In genomic region chr1:212037900-212038299, GRCh38 we compare ENCODE assay signal across 11 cellular contexts. TPM values are rescaled to one million over a fixed set of nuclear protein-coding genes. Genes with fewer than 3 reads are reported as not detected.
A peak's percentile ranks its signal among the peaks of the same experiment; 100 is the strongest.
DNase-seq lines count a peak whose midpoint lies in the region; ATAC-seq and TF ChIP-seq lines count a peak whose summit lies in the region.
"Had no signal": no experiment of that assay in that cellular context is flagged by ENCODE, and none has a peak within 500 bp of the region (broad histone marks: within the 10 kb centered on the region; RNA-seq: fewer than 3 reads in every experiment).

No MANE protein-coding gene starts in this region.

- POLR2A ChIA-PET in activated CD4-positive, alpha-beta memory T cell treated with anti-CD3 and anti-CD28 coated beads, Interleukin-2, amount 10 ng/mL, durations not matched to agents 7 days and 5 days (lab: Charles Lee): interaction anchor here (0.8 to 3.7 kb wide), 3 partner anchors 10 to 322 kb away, joined by 3 to 24 read pairs (median 4); no protein-coding TSS in a partner anchor

- intact Hi-C loops in activated CD4-positive, alpha-beta T cell treated with anti-CD3 and anti-CD28 coated beads, Interleukin-2, amount 10 ng/mL, durations not matched to agents 24 days and 14 days (cut with micrococcal nuclease): loop anchor here (5.0 to 10.0 kb wide), 6 partner anchors 206 to 817 kb away; partner anchors contain the start of genes ATF3, FLVCR1, LPGAT1 and NENF
- intact Hi-C loops in right cardiac atrium (cut with DNase I): no loop called here

- H3K4me2 ChIP-seq in hepatocyte: no peak overlapping the region

- ATAC-seq in right cardiac atrium: no peak
- ATAC-seq: left ventricle myocardium superior had no signal

- 66% methylated on average over 3 of the region's 3 CpGs for WGBS in right cardiac atrium
- WGBS in hepatocyte (ENCODE audit: low lambda C conversion rate, missing lambda C conversion rate): 85% methylated on average over 3 of the region's 3 CpGs

- H2AFZ ChIP-seq in hepatocyte: no peak overlapping the region

- H3K27me3 Mint-ChIP-seq in activated CD4-positive, alpha-beta T cell treated with anti-CD3 and anti-CD28 coated beads, Interleukin-2, amount 10 ng/mL, durations not matched to agents 24 days and 14 days: peaks cover 3% of the 10 kb centered on the region
- no peaks in the 10 kb centered on the region for H3K27me3 Mint-ChIP-seq in activated CD4-positive, alpha-beta memory T cell treated with anti-CD3 and anti-CD28 coated beads, Interleukin-2, amount 10 ng/mL, durations not matched to agents 7 days and 5 days
- H3K27me3 Mint-ChIP-seq in neural crest cell (ENCODE audit: low read depth): no peaks in the 10 kb centered on the region

- H4K20me1 ChIP-seq in hepatocyte (ENCODE audit: insufficient read depth, poor library complexity, severe bottlenecking): no peaks in the 10 kb centered on the region

- peaks cover 53% of the 10 kb centered on the region for H3K4me1 Mint-ChIP-seq in activated CD4-positive, alpha-beta T cell treated with anti-CD3 and anti-CD28 coated beads, Interleukin-2, amount 10 ng/mL, durations not matched to agents 24 days and 14 days
- peaks cover 60% of the 10 kb centered on the region for H3K4me1 Mint-ChIP-seq in activated CD4-positive, alpha-beta memory T cell treated with anti-CD3 and anti-CD28 coated beads, Interleukin-2, amount 10 ng/mL, durations not matched to agents 7 days and 5 days
- peaks cover 46% of the 10 kb centered on the region for H3K4me1 Mint-ChIP-seq in neural crest cell

- peak overlapping the region; percentile 6 for H3K27ac ChIP-seq in KOPT-K1 (ENCODE audit: low read depth, low read length, poor library complexity, severe bottlenecking)
- H3K27ac ChIP-seq in right cardiac atrium (ENCODE audit: low read length): no peak overlapping the region
- no peak overlapping the region for H3K27ac ChIP-seq in hepatocyte
- H3K27ac ChIP-seq: vagina had no signal

- H3K27me3 ChIP-seq in right cardiac atrium (ENCODE audit: control insufficient read depth, insufficient read depth): no peaks in the 10 kb centered on the region
- H3K27me3 ChIP-seq in hepatocyte: no peaks in the 10 kb centered on the region
- H3K27me3 ChIP-seq: vagina had no signal

- H3K9me3 ChIP-seq in KOPT-K1 (ENCODE audit: insufficient read depth, low read length, poor library complexity, severe bottlenecking): no peaks in the 10 kb centered on the region
- H3K9me3 ChIP-seq in right cardiac atrium (ENCODE audit: control insufficient read depth, low read length): no peaks in the 10 kb centered on the region
- no peaks in the 10 kb centered on the region for H3K9me3 ChIP-seq in hepatocyte (ENCODE audit: low read depth)
- H3K9me3 ChIP-seq: vagina had no signal

- peaks cover 36% of the 10 kb centered on the region for H3K36me3 Mint-ChIP-seq in activated CD4-positive, alpha-beta T cell treated with anti-CD3 and anti-CD28 coated beads, Interleukin-2, amount 10 ng/mL, durations not matched to agents 24 days and 14 days (ENCODE audit: low read depth)
- H3K36me3 Mint-ChIP-seq in activated CD4-positive, alpha-beta memory T cell treated with anti-CD3 and anti-CD28 coated beads, Interleukin-2, amount 10 ng/mL, durations not matched to agents 7 days and 5 days (ENCODE audit: low read depth): peaks cover 43% of the 10 kb centered on the region
- peaks cover 8% of the 10 kb centered on the region for H3K36me3 Mint-ChIP-seq in neural crest cell (ENCODE audit: low read depth)

- TF ChIP-seq CTCF in neural crest cell (conservative IDR thresholded peaks at IDR 0.05) (no peak), hepatocyte (IDR thresholded peaks at IDR 0.05; ENCODE audit: poor library complexity) (no peak)

- H3K9me3 Mint-ChIP-seq in activated CD4-positive, alpha-beta T cell treated with anti-CD3 and anti-CD28 coated beads, Interleukin-2, amount 10 ng/mL, durations not matched to agents 24 days and 14 days: no peaks in the 10 kb centered on the region
- no peaks in the 10 kb centered on the region for H3K9me3 Mint-ChIP-seq in activated CD4-positive, alpha-beta memory T cell treated with anti-CD3 and anti-CD28 coated beads, Interleukin-2, amount 10 ng/mL, durations not matched to agents 7 days and 5 days
- no peaks in the 10 kb centered on the region for H3K9me3 Mint-ChIP-seq in neural crest cell

- H3K9me2 ChIP-seq in hepatocyte (replicated peaks; ENCODE audit: insufficient read depth): no peaks in the 10 kb centered on the region

- no peak overlapping the region for H3K4me3 ChIP-seq in right cardiac atrium (ENCODE audit: low read length)
- no peak overlapping the region for H3K4me3 ChIP-seq in hepatocyte
- H3K4me3 ChIP-seq: vagina had no signal

- DNase-seq in activated CD4-positive, alpha-beta T cell treated with anti-CD3 and anti-CD28 coated beads, Interleukin-2, amount 10 ng/mL, durations not matched to agents 24 days and 14 days: peak; percentile 67
- no peak for DNase-seq in activated CD4-positive, alpha-beta T cell treated with anti-CD3 and anti-CD28 coated beads, Interleukin-2, amount 50 U/mL, for 48 hours
- no peak for DNase-seq in activated CD4-positive, alpha-beta memory T cell treated with anti-CD3 and anti-CD28 coated beads, Interleukin-2, amount 10 ng/mL, durations not matched to agents 7 days and 5 days
- DNase-seq in neural crest cell (ENCODE audit: low read depth, low spot score): no peak
- DNase-seq in right cardiac atrium: no peak
- no peak for DNase-seq in DMS153 (lab: John Stamatoyannopoulos, UW)
- no peak for DNase-seq in hepatocyte (ENCODE audit: low spot score)
- DNase-seq: activated CD4-positive, alpha-beta T cell treated with anti-CD3 and anti-CD28 coated beads for 1 hour; left ventricle myocardium superior had no signal

- peak overlapping the region; percentile 98 for H3K4me3 Mint-ChIP-seq in activated CD4-positive, alpha-beta T cell treated with anti-CD3 and anti-CD28 coated beads, Interleukin-2, amount 10 ng/mL, durations not matched to agents 24 days and 14 days
- peak overlapping the region; percentile 98 for H3K4me3 Mint-ChIP-seq in activated CD4-positive, alpha-beta memory T cell treated with anti-CD3 and anti-CD28 coated beads, Interleukin-2, amount 10 ng/mL, durations not matched to agents 7 days and 5 days
- H3K4me3 Mint-ChIP-seq in neural crest cell: peak overlapping the region; percentile 100

- H3K27ac Mint-ChIP-seq in activated CD4-positive, alpha-beta T cell treated with anti-CD3 and anti-CD28 coated beads, Interleukin-2, amount 10 ng/mL, durations not matched to agents 24 days and 14 days: peak overlapping the region; percentile 14
- H3K27ac Mint-ChIP-seq in activated CD4-positive, alpha-beta memory T cell treated with anti-CD3 and anti-CD28 coated beads, Interleukin-2, amount 10 ng/mL, durations not matched to agents 7 days and 5 days: peak overlapping the region; percentile 37
- no peak overlapping the region for H3K27ac Mint-ChIP-seq in neural crest cell (ENCODE audit: unreplicated experiment)

- H3K4me1 ChIP-seq in right cardiac atrium (ENCODE audit: control insufficient read depth, insufficient read depth, low read length): no peaks in the 10 kb centered on the region
- peaks cover 7% of the 10 kb centered on the region for H3K4me1 ChIP-seq in hepatocyte (ENCODE audit: insufficient read depth)

- CTCF ChIA-PET in activated CD4-positive, alpha-beta memory T cell treated with anti-CD3 and anti-CD28 coated beads, Interleukin-2, amount 10 ng/mL, durations not matched to agents 7 days and 5 days (lab: Charles Lee): interaction anchor here (0.8 to 1.6 kb wide), 5 partner anchors 249 to 357 kb away, joined by 3 to 9 read pairs (median 4); no protein-coding TSS in a partner anchor

- H3K36me3 ChIP-seq in KOPT-K1 (ENCODE audit: insufficient read depth, low read length) (peaks cover 62% of the 10 kb centered on the region), hepatocyte (replicated peaks; ENCODE audit: insufficient read depth, low read depth) (no peaks in the 10 kb centered on the region)
- H3K36me3 ChIP-seq: vagina had no signal

- H3K79me2 ChIP-seq in hepatocyte: peaks cover 50% of the 10 kb centered on the region

RNA-seq across cellular contexts. Expression of gene DTL, which starts 2.4 kb away (rescaled TPM):
- total RNA-seq in activated CD4-positive, alpha-beta T cell treated with anti-CD3 and anti-CD28 coated beads, Interleukin-2, amount 10 ng/mL, durations not matched to agents 24 days and 14 days: 90.4 and 99.5 TPM in 2 replicates
- 10 to 100 TPM; 59.6 to 60.7 TPM for total RNA-seq in activated CD4-positive, alpha-beta memory T cell treated with anti-CD3 and anti-CD28 coated beads, Interleukin-2, amount 10 ng/mL, durations not matched to agents 7 days and 5 days
- total RNA-seq in neural crest cell (73.3 and 82.4 TPM in 2 replicates), right cardiac atrium (under 1 TPM; 0.14 to 0.85 (median 0.46) TPM), hepatocyte (5.7 and 6.7 TPM in 2 replicates)
- polyA plus RNA-seq in right cardiac atrium (0.09 TPM), hepatocyte (1.2 and 3.1 TPM in 2 replicates)

RNA-seq across cellular contexts. Expression of gene INTS7, which starts 2.5 kb away (rescaled TPM):
- total RNA-seq in activated CD4-positive, alpha-beta T cell treated with anti-CD3 and anti-CD28 coated beads, Interleukin-2, amount 10 ng/mL, durations not matched to agents 24 days and 14 days: 34.4 and 36.8 TPM in 2 replicates
- 10 to 100 TPM; 28.4 to 28.8 TPM for total RNA-seq in activated CD4-positive, alpha-beta memory T cell treated with anti-CD3 and anti-CD28 coated beads, Interleukin-2, amount 10 ng/mL, durations not matched to agents 7 days and 5 days
- total RNA-seq in neural crest cell (30.2 and 36.6 TPM in 2 replicates), right cardiac atrium (10 to 100 TPM in 1 of 4 donors, 1 to 10 TPM in 3; 7.0 to 12.2 (median 8.2) TPM), hepatocyte (15.5 and 18.4 TPM in 2 replicates)
- polyA plus RNA-seq in right cardiac atrium (3.6 TPM), hepatocyte (11.8 and 14.6 TPM in 2 replicates)
